ENCODE assay signal across 15 cellular contexts in the genomic region with DNA sequence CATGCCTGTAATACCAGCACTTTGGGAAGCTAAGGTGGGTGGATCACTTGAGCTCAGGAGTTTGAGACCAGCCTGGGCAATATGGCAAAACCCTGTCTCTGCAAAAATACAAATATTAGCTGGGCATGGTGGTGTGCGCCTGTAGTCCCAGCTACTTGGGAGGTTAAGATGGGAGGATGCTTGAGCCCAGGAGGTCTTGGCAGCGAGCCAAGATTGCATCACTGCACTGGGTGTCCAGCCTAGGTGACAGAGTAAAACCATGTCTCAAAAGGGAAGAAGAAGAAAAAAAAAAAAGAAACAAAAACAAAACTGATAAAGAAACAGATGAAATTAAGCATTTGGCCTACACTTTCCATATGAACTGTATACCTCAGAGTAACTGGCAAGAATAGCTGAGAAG.
"Had no signal": no experiment of that assay in that cellular context is flagged by ENCODE, and none has a peak within 500 bp of the region (broad histone marks: within the 10 kb centered on the region; RNA-seq: fewer than 3 reads in every experiment).

No MANE protein-coding gene starts in this region.

- H3K27me3 ChIP-seq: body of pancreas had no signal

- H3K9me3 ChIP-seq: body of pancreas had no signal

- H3K4me3 Mint-ChIP-seq: activated naive CD4-positive, alpha-beta T cell treated with anti-CD3 and anti-CD28 coated beads, Interleukin-2, amount 50 U/mL, for 24 hours; central memory CD8-positive, alpha-beta T cell; naive B cell had no signal

- H3K27ac Mint-ChIP-seq: activated naive CD4-positive, alpha-beta T cell treated with anti-CD3 and anti-CD28 coated beads, Interleukin-2, amount 50 U/mL, for 24 hours; naive B cell had no signal

- H3K9me3 Mint-ChIP-seq: activated naive CD4-positive, alpha-beta T cell treated with anti-CD3 and anti-CD28 coated beads, Interleukin-2, amount 50 U/mL, for 24 hours had no signal

- H3K27ac ChIP-seq: body of pancreas had no signal

- H3K36me3 Mint-ChIP-seq: activated naive CD4-positive, alpha-beta T cell treated with anti-CD3 and anti-CD28 coated beads, Interleukin-2, amount 50 U/mL, for 24 hours; naive B cell had no signal

- ATAC-seq: activated CD4-positive, CD25-positive, alpha-beta regulatory T cell treated with anti-CD3 and anti-CD28 coated beads, Interleukin-2, amount 50 U/mL, for 24 hours; body of pancreas; right cardiac atrium had no signal

- H3K4me1 Mint-ChIP-seq: activated naive CD4-positive, alpha-beta T cell treated with anti-CD3 and anti-CD28 coated beads, Interleukin-2, amount 50 U/mL, for 24 hours; central memory CD8-positive, alpha-beta T cell; naive B cell had no signal

- H3K4me3 ChIP-seq: body of pancreas, lung had no signal

- DNase-seq: activated effector memory CD4-positive, alpha-beta T cell treated with Interleukin-2 at 50 U/mL for 16 hours; activated T-cell treated with anti-CD3 and anti-CD28 coated beads, Interleukin-2, amount 50 U/mL, for 1 hour; effector memory CD4-positive, alpha-beta T cell; hypothalamus; naive B cell; stimulated activated CD4-positive, alpha-beta T cell treated with anti-CD3 and anti-CD28 coated beads, Interleukin-2, amount 100 ng/mL, for 24 hours; stimulated activated naive CD4-positive, alpha-beta T cell; substantia nigra; trophoblast cell had no signal

- H3K27me3 Mint-ChIP-seq: activated naive CD4-positive, alpha-beta T cell treated with anti-CD3 and anti-CD28 coated beads, Interleukin-2, amount 50 U/mL, for 24 hours; central memory CD8-positive, alpha-beta T cell; naive B cell had no signal
